In the genomic region with DNA sequence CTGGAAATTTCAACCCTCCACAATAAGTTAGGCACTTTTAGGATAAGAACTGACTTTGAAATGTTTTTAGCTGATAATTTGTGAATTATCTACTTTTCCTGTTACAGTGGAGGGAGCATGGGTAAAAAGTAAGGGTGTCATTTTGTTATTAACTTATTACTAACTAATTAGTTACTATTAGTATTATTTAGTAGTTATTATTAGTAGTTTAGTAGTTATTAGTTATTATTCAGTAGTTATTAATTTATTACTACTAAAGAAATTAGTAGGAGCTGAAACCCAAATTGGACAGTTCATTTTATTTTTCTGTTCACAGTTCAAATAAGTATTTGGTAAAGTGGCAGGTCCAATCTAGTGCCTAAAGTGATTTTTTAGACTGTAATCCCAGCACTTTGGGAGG, we compare ENCODE assay signal across 32 cellular contexts. TPM values are rescaled to one million over a fixed set of nuclear protein-coding genes. Genes with fewer than 3 reads are reported as not detected.
"Had no signal": no experiment of that assay in that cellular context is flagged by ENCODE, and none has a peak within 500 bp of the region (broad histone marks: within the 10 kb centered on the region; RNA-seq: fewer than 3 reads in every experiment).

No MANE protein-coding gene starts in this region.

- H3K36me3 ChIP-seq: stomach, suprapubic skin, thoracic aorta, thyroid gland, tibial artery, tibial nerve, transverse colon, upper lobe of left lung, upper lobe of right lung, uterus, vagina had no signal

- H3K4me1 ChIP-seq: stomach, suprapubic skin, testis, thyroid gland, tibial nerve, transverse colon, upper lobe of left lung, upper lobe of right lung, uterus, vagina had no signal

- H3K27me3 Mint-ChIP-seq: stimulated activated memory B cell treated with anti-CD40 and anti-IgM and Interleukin-4, amounts not matched to agents 10 μg/mL and 1 μg/mL and 100 μg/mL, for 72 hours; stimulated activated naive B cell treated with anti-CD40 and anti-IgM and Interleukin-4, amounts not matched to agents 10 μg/mL and 1 μg/mL and 100 μg/mL, for 72 hours; stimulated activated naive CD8-positive, alpha-beta T cell treated with anti-CD3 and anti-CD28 coated beads, Interleukin-15, amount 100 ng/mL, for 72 hours; stimulated activated naive CD8-positive, alpha-beta T cell treated with anti-CD3 and anti-CD28 coated beads, Interleukin-15, Interleukin-2, amounts not matched to agents 100 ng/mL and 50 ng/mL, for 24 hours; type B pancreatic cell had no signal

- H3K27me3 ChIP-seq: stomach, suprapubic skin, testis, thyroid gland, tibial artery, tibial nerve, transverse colon, upper lobe of left lung, upper lobe of right lung, uterus, vagina had no signal

- DNase-seq: stimulated activated CD4-positive, alpha-beta T cell treated with anti-CD3 and anti-CD28 coated beads, Interleukin-2, amount 100 ng/mL, for 48 hours; stimulated activated CD4-positive, alpha-beta T cell treated with anti-CD3 and anti-CD28 coated beads, Interleukin-4, amount 100 ng/mL, for 1 hour; stimulated activated CD4-positive, alpha-beta T cell treated with anti-CD3 and anti-CD28 coated beads, Interleukin-4, amount 100 ng/mL, for 24 hours; stimulated activated CD4-positive, alpha-beta T cell treated with anti-CD3 and anti-CD28 coated beads, Interleukin-4, amount 100 ng/mL, for 4 hours; stimulated activated CD8-positive, alpha-beta memory T cell treated with anti-CD3 and anti-CD28 coated beads, Interleukin-4, amount 100 ng/mL, for 48 hours; stimulated activated naive B cell treated with anti-CD40 and anti-IgM and Interleukin-4, amounts not matched to agents 10 μg/mL and 1 μg/mL and 100 μg/mL, for 72 hours; stimulated activated naive CD4-positive, alpha-beta T cell; stimulated activated naive CD4-positive, alpha-beta T cell treated with Interleukin-2 at 50 U/mL for 16 hours; stimulated activated naive CD8-positive, alpha-beta T cell treated with anti-CD3 and anti-CD28 coated beads, Interleukin-15, amount 100 ng/mL, for 72 hours; stimulated activated naive CD8-positive, alpha-beta T cell treated with anti-CD3 and anti-CD28 coated beads, Interleukin-15, Interleukin-2, amounts not matched to agents 100 U/mL and 50 U/mL, for 24 hours; stomach; substantia nigra; testis; thyroid gland; tibial artery; transverse colon; trophoblast cell; upper lobe of left lung; upper lobe of right lung; uterus had no signal

- H3K4me3 ChIP-seq: stomach, suprapubic skin, thoracic aorta, thyroid gland, tibial artery, tibial nerve, transverse colon, upper lobe of left lung, upper lobe of right lung, uterus, vagina had no signal

- ATAC-seq: stimulated activated effector memory CD8-positive, alpha-beta T cell treated with anti-CD3 and anti-CD28 coated beads, Interleukin-12 subunit alpha, Interleukin-12 subunit beta, amount 100 ng/mL, for 72 hours; stimulated activated memory B cell treated with anti-CD40 and anti-IgM and Interleukin-4, amounts not matched to agents 10 μg/mL and 1 μg/mL and 100 μg/mL, for 72 hours; stimulated activated naive B cell treated with anti-CD40 and anti-IgM and Interleukin-4, amounts not matched to agents 10 μg/mL and 1 μg/mL and 100 μg/mL, for 72 hours; stimulated activated naive CD8-positive, alpha-beta T cell treated with anti-CD3 and anti-CD28 coated beads, Interleukin-15, amount 100 ng/mL, for 72 hours; stimulated activated naive CD8-positive, alpha-beta T cell treated with anti-CD3 and anti-CD28 coated beads, Interleukin-15, Interleukin-2, amounts not matched to agents 100 U/mL and 50 U/mL, for 24 hours; upper lobe of right lung had no signal

- H3K9me3 Mint-ChIP-seq: stimulated activated effector memory CD8-positive, alpha-beta T cell treated with anti-CD3 and anti-CD28 coated beads, Interleukin-12 subunit alpha, Interleukin-12 subunit beta, amount 100 ng/mL, for 72 hours; stimulated activated memory B cell treated with anti-CD40 and anti-IgM and Interleukin-4, amounts not matched to agents 10 μg/mL and 1 μg/mL and 100 μg/mL, for 72 hours; stimulated activated naive B cell treated with anti-CD40 and anti-IgM and Interleukin-4, amounts not matched to agents 10 μg/mL and 1 μg/mL and 100 μg/mL, for 72 hours; stimulated activated naive CD8-positive, alpha-beta T cell treated with anti-CD3 and anti-CD28 coated beads, Interleukin-15, amount 100 ng/mL, for 72 hours; stimulated activated naive CD8-positive, alpha-beta T cell treated with anti-CD3 and anti-CD28 coated beads, Interleukin-15, Interleukin-2, amounts not matched to agents 100 ng/mL and 50 ng/mL, for 24 hours; type B pancreatic cell had no signal

- H3K36me3 Mint-ChIP-seq: stimulated activated effector memory CD8-positive, alpha-beta T cell treated with anti-CD3 and anti-CD28 coated beads, Interleukin-12 subunit alpha, Interleukin-12 subunit beta, amount 100 ng/mL, for 72 hours; stimulated activated memory B cell treated with anti-CD40 and anti-IgM and Interleukin-4, amounts not matched to agents 10 μg/mL and 1 μg/mL and 100 μg/mL, for 72 hours; stimulated activated naive B cell treated with anti-CD40 and anti-IgM and Interleukin-4, amounts not matched to agents 10 μg/mL and 1 μg/mL and 100 μg/mL, for 72 hours; type B pancreatic cell had no signal

- H3K27ac Mint-ChIP-seq: stimulated activated effector memory CD8-positive, alpha-beta T cell treated with anti-CD3 and anti-CD28 coated beads, Interleukin-12 subunit alpha, Interleukin-12 subunit beta, amount 100 ng/mL, for 72 hours; stimulated activated memory B cell treated with anti-CD40 and anti-IgM and Interleukin-4, amounts not matched to agents 10 μg/mL and 1 μg/mL and 100 μg/mL, for 72 hours; stimulated activated naive B cell treated with anti-CD40 and anti-IgM and Interleukin-4, amounts not matched to agents 10 μg/mL and 1 μg/mL and 100 μg/mL, for 72 hours; stimulated activated naive CD8-positive, alpha-beta T cell treated with anti-CD3 and anti-CD28 coated beads, Interleukin-15, amount 100 ng/mL, for 72 hours; stimulated activated naive CD8-positive, alpha-beta T cell treated with anti-CD3 and anti-CD28 coated beads, Interleukin-15, Interleukin-2, amounts not matched to agents 100 ng/mL and 50 ng/mL, for 24 hours; type B pancreatic cell had no signal

- H3K4me3 Mint-ChIP-seq: stimulated activated effector memory CD8-positive, alpha-beta T cell treated with anti-CD3 and anti-CD28 coated beads, Interleukin-12 subunit alpha, Interleukin-12 subunit beta, amount 100 ng/mL, for 72 hours; stimulated activated memory B cell treated with anti-CD40 and anti-IgM and Interleukin-4, amounts not matched to agents 10 μg/mL and 1 μg/mL and 100 μg/mL, for 72 hours; stimulated activated naive B cell treated with anti-CD40 and anti-IgM and Interleukin-4, amounts not matched to agents 10 μg/mL and 1 μg/mL and 100 μg/mL, for 72 hours; stimulated activated naive CD8-positive, alpha-beta T cell treated with anti-CD3 and anti-CD28 coated beads, Interleukin-15, amount 100 ng/mL, for 72 hours; stimulated activated naive CD8-positive, alpha-beta T cell treated with anti-CD3 and anti-CD28 coated beads, Interleukin-15, Interleukin-2, amounts not matched to agents 100 ng/mL and 50 ng/mL, for 24 hours; type B pancreatic cell had no signal

- H3K4me1 Mint-ChIP-seq: stimulated activated effector memory CD8-positive, alpha-beta T cell treated with anti-CD3 and anti-CD28 coated beads, Interleukin-12 subunit alpha, Interleukin-12 subunit beta, amount 100 ng/mL, for 72 hours; stimulated activated memory B cell treated with anti-CD40 and anti-IgM and Interleukin-4, amounts not matched to agents 10 μg/mL and 1 μg/mL and 100 μg/mL, for 72 hours; stimulated activated naive B cell treated with anti-CD40 and anti-IgM and Interleukin-4, amounts not matched to agents 10 μg/mL and 1 μg/mL and 100 μg/mL, for 72 hours; stimulated activated naive CD8-positive, alpha-beta T cell treated with anti-CD3 and anti-CD28 coated beads, Interleukin-15, amount 100 ng/mL, for 72 hours had no signal

- FAIRE-seq: urothelium cell line had no signal

- H3K27ac ChIP-seq: stomach, suprapubic skin, testis, thyroid gland, tibial artery, tibial nerve, transverse colon, upper lobe of left lung, upper lobe of right lung, uterus, vagina had no signal

- H3K9me3 ChIP-seq: stomach, suprapubic skin, testis, thoracic aorta, thyroid gland, tibial artery, tibial nerve, transverse colon, upper lobe of left lung, upper lobe of right lung, uterus, vagina had no signal

RNA-seq across cellular contexts. Expression of gene ADH1A, which starts 5.4 kb away (rescaled TPM):
- total RNA-seq: stomach, suprapubic skin, temporal lobe, transverse colon, ureter, urinary bladder, vagina had no signal
- polyA plus RNA-seq: stomach had no signal
